ENCODE assay signal across 10 cellular contexts in genomic region chr14:89422181-89422951, GRCh38. TPM values are rescaled to one million over a fixed set of nuclear protein-coding genes. Genes with fewer than 3 reads are reported as not detected.
DNase-seq lines count a peak whose midpoint lies in the region; ATAC-seq and TF ChIP-seq lines count a peak whose summit lies in the region.
"Had no signal": no experiment of that assay in that cellular context is flagged by ENCODE, and none has a peak within 500 bp of the region (broad histone marks: within the 10 kb centered on the region; RNA-seq: fewer than 3 reads in every experiment).

No MANE protein-coding gene starts in this region.

- H3K9me3 Mint-ChIP-seq in activated T-cell treated with anti-CD3 and anti-CD28 coated beads, Interleukin-2, amount 50 U/mL, for 24 hours: no peaks in the 10 kb centered on the region
- H3K9me3 Mint-ChIP-seq: dendritic cell treated with granulocyte-macrophage colony-stimulating factor and Interleukin-4, amounts not matched to agents 40 ng/mL and 50 ng/mL, for 4 days had no signal

- no peaks in the 10 kb centered on the region for H3K27me3 Mint-ChIP-seq in activated T-cell treated with anti-CD3 and anti-CD28 coated beads, Interleukin-2, amount 50 U/mL, for 24 hours
- H3K27me3 Mint-ChIP-seq: dendritic cell treated with granulocyte-macrophage colony-stimulating factor and Interleukin-4, amounts not matched to agents 40 ng/mL and 50 ng/mL, for 4 days had no signal

- H3K36me3 ChIP-seq in HEK293 (ENCODE audit: control insufficient read depth in 2 of 2, insufficient read depth in 1 of 2, low read length in 2 of 2): no peaks in the 10 kb centered on the region

- H3K4me3 ChIP-seq in HEK293 (ENCODE audit: low read depth, low read length): no peak overlapping the region

- H3K36me3 Mint-ChIP-seq in activated T-cell treated with anti-CD3 and anti-CD28 coated beads, Interleukin-2, amount 50 U/mL, for 24 hours (ENCODE audit: low read depth): peaks cover 28% of the 10 kb centered on the region

- H3K4me3 Mint-ChIP-seq in activated T-cell treated with anti-CD3 and anti-CD28 coated beads, Interleukin-2, amount 50 U/mL, for 24 hours: peak overlapping the region; percentile 45
- H3K4me3 Mint-ChIP-seq: dendritic cell treated with granulocyte-macrophage colony-stimulating factor and Interleukin-4, amounts not matched to agents 40 ng/mL and 50 ng/mL, for 4 days had no signal

- peak overlapping the region; percentile 90 for H3K27ac Mint-ChIP-seq in activated T-cell treated with anti-CD3 and anti-CD28 coated beads, Interleukin-2, amount 50 U/mL, for 24 hours
- H3K27ac Mint-ChIP-seq: dendritic cell treated with granulocyte-macrophage colony-stimulating factor and Interleukin-4, amounts not matched to agents 40 ng/mL and 50 ng/mL, for 4 days had no signal

- peak; percentile 69 for DNase-seq in activated T-cell treated with anti-CD3 and anti-CD28 coated beads, Interleukin-2, amount 50 U/mL, for 24 hours
- DNase-seq in left lobe of liver (ENCODE audit: low spot score) (no peak), A172 (ENCODE audit: low spot score) (no peak), SKM-1 (lab: John Stamatoyannopoulos, UW; ENCODE audit: unreplicated experiment) (no peak), NCI-H1105 treated with DMSO at 0.1 percent for 48 hours (lab: John Stamatoyannopoulos, UW) (no peak)
- DNase-seq in stimulated activated CD4-positive, alpha-beta T cell treated with anti-CD3 and anti-CD28 coated beads, Interleukin-2, amount 100 ng/mL, for 24 hours: peak; percentile 69 to 70
- DNase-seq: DMS153 had no signal

- no peak overlapping the region for H3K27ac ChIP-seq in HEK293 (ENCODE audit: extremely low read depth, low read depth, low read length)

- H3K4me1 ChIP-seq in HEK293 (ENCODE audit: control insufficient read depth, insufficient read depth, low read length): peaks cover 23% of the 10 kb centered on the region

- H3K4me1 Mint-ChIP-seq in activated T-cell treated with anti-CD3 and anti-CD28 coated beads, Interleukin-2, amount 50 U/mL, for 24 hours (ENCODE audit: low read depth): peaks cover 85% of the 10 kb centered on the region

- POLR2A ChIA-PET in HEK293 (lab: Yijun Ruan, JAX): no interaction called here

- no peaks in the 10 kb centered on the region for H3K9me3 ChIP-seq in HEK293 (ENCODE audit: control insufficient read depth, insufficient read depth, low read depth, low read length)

- TF ChIP-seq CTCF in HEK293 (tag by site-specific recombination; IDR thresholded peaks at IDR 0.05): no peak

- ATAC-seq in left lobe of liver (peak; percentile 52), HG03175 (IDR thresholded peaks at IDR 0.05; ENCODE audit: unreplicated experiment) (no peak)

- CTCF ChIA-PET in HEK293 (lab: Yijun Ruan, JAX): no interaction called here

TF ChIP-seq in HEK293, 187 proteins besides CTCF, POLR2A, EP300 and RAD21:
- 0 out of 2 replicates have a peak, but pooled peaks have one; percentile 51 for TF ChIP-seq PRDM1 (tag by site-specific recombination; IDR thresholded peaks at IDR 0.05)
- TF ChIP-seq KLF1 (tag by site-specific recombination; IDR thresholded peaks at IDR 0.05): no peak

RNA-seq across cellular contexts. Expression of gene FOXN3, which starts 5.3 kb away (rescaled TPM):
- 72.9 TPM for total RNA-seq in left lobe of liver
- total RNA-seq in A172 (2014; rRNA removed; shearing (Covaris generic)): 2.7 and 3.3 TPM in 2 replicates

Comparison
In these comparisons a context has a peak if more than half of its experiments do, and no peak if none do; other contexts are left out.
1. DNase-seq: peak in activated T-cell treated with anti-CD3 and anti-CD28 coated beads, Interleukin-2, amount 50 U/mL, for 24 hours (single experiment) and stimulated activated CD4-positive, alpha-beta T cell treated with anti-CD3 and anti-CD28 coated beads, Interleukin-2, amount 100 ng/mL, for 24 hours (2 of 2); none in left lobe of liver (single experiment), A172 (single experiment), SKM-1 (single experiment) and NCI-H1105 treated with DMSO at 0.1 percent for 48 hours (single experiment).
2. RNA of gene FOXN3, which starts 5.3 kb away (total RNA-seq): 72.9 TPM in left lobe of liver (single experiment); 2.7 to 3.3 TPM in A172; every median in the first group is over 10 times any median in the second.